In genomic region chr7:45186261-45186813, GRCh38 we compare ENCODE assay signal across 24 cellular contexts. TPM values are rescaled to one million over a fixed set of nuclear protein-coding genes. Genes with fewer than 3 reads are reported as not detected.
"Had no signal": no experiment of that assay in that cellular context is flagged by ENCODE, and none has a peak within 500 bp of the region (broad histone marks: within the 10 kb centered on the region; RNA-seq: fewer than 3 reads in every experiment).

No MANE protein-coding gene starts in this region.

- H3K4me1 Mint-ChIP-seq: naive thymus-derived CD8-positive, alpha-beta T cell; stimulated activated naive B cell treated with anti-CD40 and anti-IgM and Interleukin-4, amounts not matched to agents 10 μg/mL and 1 μg/mL and 100 μg/mL, for 72 hours had no signal

- ATAC-seq: activated CD4-positive, CD25-positive, alpha-beta regulatory T cell treated with anti-CD3 and anti-CD28 coated beads, Interleukin-2, amount 50 U/mL, for 24 hours; gastrocnemius medialis; left cardiac atrium; lower lobe of right lung; naive thymus-derived CD8-positive, alpha-beta T cell; right lobe of liver; stimulated activated naive B cell treated with anti-CD40 and anti-IgM and Interleukin-4, amounts not matched to agents 10 μg/mL and 1 μg/mL and 100 μg/mL, for 72 hours had no signal

- H3K27ac Mint-ChIP-seq: activated T-helper 1 cell treated with anti-CD3 and anti-CD28 coated beads, Interleukin-12 subunit alpha, Interleukin-12 subunit beta, Interleukin-2, Interleukin-4 antibody, amounts not matched to agents 30 ng/mL and 10 ng/mL and 1 ng/mL, durations not matched to agents 14 hours and 24 hours and 36 hours; naive thymus-derived CD8-positive, alpha-beta T cell; stimulated activated naive B cell treated with anti-CD40 and anti-IgM and Interleukin-4, amounts not matched to agents 10 μg/mL and 1 μg/mL and 100 μg/mL, for 72 hours had no signal

- H3K4me3 Mint-ChIP-seq: activated T-helper 1 cell treated with anti-CD3 and anti-CD28 coated beads, Interleukin-12 subunit alpha, Interleukin-12 subunit beta, Interleukin-2, Interleukin-4 antibody, amounts not matched to agents 30 ng/mL and 10 ng/mL and 1 ng/mL, durations not matched to agents 14 hours and 24 hours and 36 hours; naive thymus-derived CD8-positive, alpha-beta T cell; neural crest cell; stimulated activated naive B cell treated with anti-CD40 and anti-IgM and Interleukin-4, amounts not matched to agents 10 μg/mL and 1 μg/mL and 100 μg/mL, for 72 hours had no signal

- H3K9me3 Mint-ChIP-seq: activated T-helper 1 cell treated with anti-CD3 and anti-CD28 coated beads, Interleukin-12 subunit alpha, Interleukin-12 subunit beta, Interleukin-2, Interleukin-4 antibody, amounts not matched to agents 30 ng/mL and 10 ng/mL and 1 ng/mL, durations not matched to agents 14 hours and 24 hours and 36 hours; naive thymus-derived CD8-positive, alpha-beta T cell; neural crest cell; stimulated activated naive B cell treated with anti-CD40 and anti-IgM and Interleukin-4, amounts not matched to agents 10 μg/mL and 1 μg/mL and 100 μg/mL, for 72 hours had no signal

- H3K36me3 Mint-ChIP-seq: naive thymus-derived CD8-positive, alpha-beta T cell; stimulated activated naive B cell treated with anti-CD40 and anti-IgM and Interleukin-4, amounts not matched to agents 10 μg/mL and 1 μg/mL and 100 μg/mL, for 72 hours had no signal

- DNase-seq: activated CD4-positive, alpha-beta T cell treated with anti-CD3 and anti-CD28 coated beads for 48 hours; activated gamma-delta T cell treated with Interleukin-2 at 50 U/mL for 16 hours; activated naive CD4-positive, alpha-beta T cell treated with anti-CD3 and anti-CD28 coated beads, Interleukin-2, amount 50 U/mL, for 16 hours; activated T-cell treated with anti-CD3 and anti-CD28 coated beads, Interleukin-2, amount 50 U/mL, for 1 hour; colonic mucosa; effector memory CD4-positive, alpha-beta T cell; erythroblast; gastrocnemius medialis; glutamatergic neuron; left cardiac atrium; lower lobe of right lung; mesenchymal stem cell; naive thymus-derived CD8-positive, alpha-beta T cell; occipital lobe; stimulated activated CD4-positive, alpha-beta T cell treated with anti-CD3 and anti-CD28 coated beads, Interleukin-1b, Interleukin-23, amount 100 ng/mL, for 48 hours; stimulated activated CD4-positive, alpha-beta T cell treated with anti-CD3 and anti-CD28 coated beads, Interleukin-4, amount 100 ng/mL, for 4 hours; stimulated activated naive B cell treated with anti-CD40 and anti-IgM and Interleukin-4, amounts not matched to agents 10 μg/mL and 1 μg/mL and 100 μg/mL, for 72 hours; T-helper 9 cell; WERI-Rb-1 had no signal

RNA-seq across cellular contexts. Expression of gene RAMP3, which starts 28.7 kb away (rescaled TPM):
- total RNA-seq: activated T-helper 1 cell treated with anti-CD3 and anti-CD28 coated beads, Interleukin-12 subunit alpha, Interleukin-12 subunit beta, Interleukin-2, Interleukin-4 antibody, amounts not matched to agents 30 ng/mL and 10 ng/mL and 1 ng/mL, durations not matched to agents 14 hours and 24 hours and 36 hours; naive thymus-derived CD8-positive, alpha-beta T cell; neural crest cell; T-helper 1 cell treated with Interleukin-12 subunit alpha and Interleukin-12 subunit beta and Interleukin-4 antibody, amounts not matched to agents 30 ng/mL and 1 ng/mL, for 36 hours had no signal
